In genomic region chr1:237108299-237109040, GRCh38 we compare ENCODE assay signal across 29 cellular contexts.
A peak's percentile ranks its signal among the peaks of the same experiment; 100 is the strongest.
DNase-seq lines count a peak whose midpoint lies in the region; ATAC-seq and TF ChIP-seq lines count a peak whose summit lies in the region.
"Had no signal": no experiment of that assay in that cellular context is flagged by ENCODE, and none has a peak within 500 bp of the region (broad histone marks: within the 10 kb centered on the region; RNA-seq: fewer than 3 reads in every experiment).

No MANE protein-coding gene starts in this region.

- H3K4me2 ChIP-seq in neural progenitor cell: peak overlapping the region; percentile 22

- peak; percentile 47 for DNase-seq in ELF-1 (ENCODE audit: low read depth, low spot score)
- peak; percentile 48 for DNase-seq in neural progenitor cell (ENCODE audit: low spot score)
- DNase-seq in activated T-cell treated with anti-CD3 and anti-CD28 coated beads, Interleukin-2, amount 50 U/mL, for 24 hours: no peak
- DNase-seq in SKM-1 treated with dmso at 0.1 percent for 144 hours (lab: John Stamatoyannopoulos, UW; ENCODE audit: unreplicated experiment): no peak
- no peak for DNase-seq in epidermal melanocyte (ENCODE audit: insufficient read length, low spot score)
- DNase-seq: activated CD4-positive, alpha-beta T cell treated with anti-CD3 and anti-CD28 coated beads for 48 hours; activated naive CD4-positive, alpha-beta T cell treated with anti-CD3 and anti-CD28 coated beads, Interleukin-2, amount 50 U/mL, for 16 hours; CD8-positive, alpha-beta T cell; DMS 273 treated with DMSO at 0.1 percent for 48 hours; HCEC 1CT; Kasumi-1; naive thymus-derived CD8-positive, alpha-beta T cell; NCI-H1436; NCI-H2081; NCI-H226; NCI-H69; occipital lobe; Peyer's patch; psoas muscle; SIG-M5; WERI-Rb-1 had no signal

- H3K27ac Mint-ChIP-seq in neural progenitor cell: no peak overlapping the region
- no peak overlapping the region for H3K27ac Mint-ChIP-seq in activated T-cell treated with anti-CD3 and anti-CD28 coated beads, Interleukin-2, amount 50 U/mL, for 24 hours
- H3K27ac Mint-ChIP-seq: activated T-helper 2 cell treated with anti-CD3 and anti-CD28 coated beads, Interferon-gamma antibody, Interleukin-2, Interleukin-4, amounts not matched to agents 10 μg/mL and 5 μg/mL and 100 μg/mL, durations not matched to agents 14 hours and 24 hours and 36 hours; B cell; CD8-positive, alpha-beta T cell; stimulated activated memory B cell treated with anti-CD40 and anti-IgM and Interleukin-4, amounts not matched to agents 10 μg/mL and 1 μg/mL and 100 μg/mL, for 72 hours had no signal

- H3K4me1 Mint-ChIP-seq in neural progenitor cell: peaks cover 12% of the 10 kb centered on the region
- no peaks in the 10 kb centered on the region for H3K4me1 Mint-ChIP-seq in activated T-cell treated with anti-CD3 and anti-CD28 coated beads, Interleukin-2, amount 50 U/mL, for 24 hours (ENCODE audit: low read depth)
- H3K4me1 Mint-ChIP-seq: B cell; naive thymus-derived CD8-positive, alpha-beta T cell; stimulated activated memory B cell treated with anti-CD40 and anti-IgM and Interleukin-4, amounts not matched to agents 10 μg/mL and 1 μg/mL and 100 μg/mL, for 72 hours had no signal

- H2AFZ ChIP-seq in neural progenitor cell (replicated peaks): peak overlapping the region; percentile 82

- TF ChIP-seq POLR2A in gastroesophageal sphincter (IDR thresholded peaks at IDR 0.05): no peak

- H3K9ac ChIP-seq in HUES48 (ENCODE audit: low read depth, low read length): no peak overlapping the region
- no peak overlapping the region for H3K9ac ChIP-seq in neural progenitor cell

- H3K36me3 Mint-ChIP-seq in neural progenitor cell: no peaks in the 10 kb centered on the region
- no peaks in the 10 kb centered on the region for H3K36me3 Mint-ChIP-seq in activated T-cell treated with anti-CD3 and anti-CD28 coated beads, Interleukin-2, amount 50 U/mL, for 24 hours (ENCODE audit: low read depth)
- H3K36me3 Mint-ChIP-seq: brain; CD8-positive, alpha-beta T cell; naive thymus-derived CD8-positive, alpha-beta T cell; stimulated activated memory B cell treated with anti-CD40 and anti-IgM and Interleukin-4, amounts not matched to agents 10 μg/mL and 1 μg/mL and 100 μg/mL, for 72 hours had no signal

- H3K27me3 Mint-ChIP-seq in neural progenitor cell (ENCODE audit: insufficient read depth, low read depth): peaks cover 7% of the 10 kb centered on the region
- H3K27me3 Mint-ChIP-seq in activated T-cell treated with anti-CD3 and anti-CD28 coated beads, Interleukin-2, amount 50 U/mL, for 24 hours: no peaks in the 10 kb centered on the region
- H3K27me3 Mint-ChIP-seq: B cell had no signal

- H3K27me3 ChIP-seq in HUES48 (ENCODE audit: control insufficient read depth, insufficient read depth, low read length): no peaks in the 10 kb centered on the region
- H3K27me3 ChIP-seq in gastroesophageal sphincter: no peaks in the 10 kb centered on the region
- H3K27me3 ChIP-seq in neural progenitor cell: no peaks in the 10 kb centered on the region
- H3K27me3 ChIP-seq: Peyer's patch had no signal

- H3K4me3 ChIP-seq in HUES48 (ENCODE audit: low read depth, low read length) (no peak overlapping the region), gastroesophageal sphincter (no peak overlapping the region), neural progenitor cell (no peak overlapping the region)
- H3K4me3 ChIP-seq: GM12878, Peyer's patch, psoas muscle had no signal

- no peaks in the 10 kb centered on the region for H4K20me1 ChIP-seq in neural progenitor cell (ENCODE audit: low read depth)

- peaks cover 4% of the 10 kb centered on the region for H3K9me3 Mint-ChIP-seq in neural progenitor cell
- H3K9me3 Mint-ChIP-seq in activated T-cell treated with anti-CD3 and anti-CD28 coated beads, Interleukin-2, amount 50 U/mL, for 24 hours: no peaks in the 10 kb centered on the region
- H3K9me3 Mint-ChIP-seq: activated T-helper 2 cell treated with anti-CD3 and anti-CD28 coated beads, Interferon-gamma antibody, Interleukin-2, Interleukin-4, amounts not matched to agents 10 μg/mL and 5 μg/mL and 100 μg/mL, durations not matched to agents 14 hours and 24 hours and 36 hours; CD8-positive, alpha-beta T cell; stimulated activated memory B cell treated with anti-CD40 and anti-IgM and Interleukin-4, amounts not matched to agents 10 μg/mL and 1 μg/mL and 100 μg/mL, for 72 hours had no signal

- 31 to 39% methylated on average over 2 to 6 of the region's 8 CpGs for WGBS in gastroesophageal sphincter (ENCODE audit: low coverage in 1 of 2), 2 donors

- H3K9me3 ChIP-seq in HUES48 (ENCODE audit: control insufficient read depth, insufficient read depth, low read length) (no peaks in the 10 kb centered on the region), gastroesophageal sphincter (no peaks in the 10 kb centered on the region), neural progenitor cell (ENCODE audit: low read depth) (no peaks in the 10 kb centered on the region)
- H3K9me3 ChIP-seq: Peyer's patch, psoas muscle had no signal

- TF ChIP-seq CTCF in gastroesophageal sphincter (IDR thresholded peaks at IDR 0.05): no peak
- TF ChIP-seq CTCF in neural progenitor cell (IDR thresholded peaks at IDR 0.05): no peak

- no peaks in the 10 kb centered on the region for H3K79me2 ChIP-seq in neural progenitor cell (ENCODE audit: low read depth)

- H3K27ac ChIP-seq in HUES48 (ENCODE audit: low read depth, low read length) (peak overlapping the region; percentile 5), gastroesophageal sphincter (peak overlapping the region in 3 of 4 donors; percentile 53 to 74 (median 64)), neural progenitor cell (peak overlapping the region; percentile 51)
- H3K27ac ChIP-seq: Peyer's patch, psoas muscle, WERI-Rb-1 had no signal

- no peak for TF ChIP-seq EP300 in gastroesophageal sphincter (IDR thresholded peaks at IDR 0.05)

- no peaks in the 10 kb centered on the region for H3K36me3 ChIP-seq in HUES48 (ENCODE audit: control insufficient read depth, insufficient read depth, low read length)
- no peaks in the 10 kb centered on the region for H3K36me3 ChIP-seq in gastroesophageal sphincter
- H3K36me3 ChIP-seq in neural progenitor cell: no peaks in the 10 kb centered on the region
- H3K36me3 ChIP-seq: Peyer's patch, WERI-Rb-1 had no signal

- peaks cover 10% of the 10 kb centered on the region for H3F3A ChIP-seq in neural progenitor cell (ENCODE audit: low read depth)

- H3K4me1 ChIP-seq in HUES48 (ENCODE audit: control insufficient read depth, insufficient read depth, low read length) (peaks cover 13% of the 10 kb centered on the region), gastroesophageal sphincter (peaks cover 0 to 34% (median 2%) of the 10 kb centered on the region in 3 donors), neural progenitor cell (peaks cover 16% of the 10 kb centered on the region)
- H3K4me1 ChIP-seq: Peyer's patch, psoas muscle had no signal

- ATAC-seq in gastroesophageal sphincter (peak; percentile 39), HG03469 (IDR thresholded peaks at IDR 0.05; ENCODE audit: unreplicated experiment) (no peak)
- ATAC-seq: CD8-positive, alpha-beta T cell; GM12878; naive thymus-derived CD8-positive, alpha-beta T cell; psoas muscle had no signal

- no peak overlapping the region for H3K4me3 Mint-ChIP-seq in neural progenitor cell
- H3K4me3 Mint-ChIP-seq in activated T-cell treated with anti-CD3 and anti-CD28 coated beads, Interleukin-2, amount 50 U/mL, for 24 hours: no peak overlapping the region
- H3K4me3 Mint-ChIP-seq: B cell; brain; CD8-positive, alpha-beta T cell; naive thymus-derived CD8-positive, alpha-beta T cell; stimulated activated memory B cell treated with anti-CD40 and anti-IgM and Interleukin-4, amounts not matched to agents 10 μg/mL and 1 μg/mL and 100 μg/mL, for 72 hours had no signal

Comparison
In these comparisons a context has a peak if more than half of its experiments do, and no peak if none do; other contexts are left out.
1. DNase-seq: peak in ELF-1 (single experiment) and neural progenitor cell (single experiment); none in activated T-cell treated with anti-CD3 and anti-CD28 coated beads, Interleukin-2, amount 50 U/mL, for 24 hours (single experiment), SKM-1 treated with dmso at 0.1 percent for 144 hours (single experiment) and epidermal melanocyte (single experiment).
2. H3K27ac ChIP-seq: peak in every context shown above with its lines; median percentile 64 in gastroesophageal sphincter; 51 in neural progenitor cell; 5 in HUES48.